Comparison of ENCODE assay signal across 20 cellular contexts in the genomic region with DNA sequence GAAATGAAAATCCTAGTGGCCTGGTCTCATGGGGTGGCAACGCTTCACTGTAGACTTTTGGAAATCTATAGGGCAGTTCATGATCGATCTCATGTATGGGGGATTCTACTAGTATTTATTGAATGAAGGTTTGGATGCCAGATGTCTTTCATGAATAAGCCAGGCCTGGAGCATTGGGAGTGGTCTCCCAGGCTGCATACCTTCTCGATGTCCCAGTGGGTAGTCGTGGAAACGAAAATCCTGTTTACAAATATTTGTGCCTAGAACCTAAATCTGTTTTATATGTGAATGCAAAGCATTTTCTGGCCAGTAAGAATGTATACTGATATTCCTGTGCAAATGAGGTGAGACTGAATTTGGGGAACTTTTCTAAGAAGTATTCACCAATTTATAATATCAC.
DNase-seq lines count a peak whose midpoint lies in the region; ATAC-seq and TF ChIP-seq lines count a peak whose summit lies in the region.
"Had no signal": no experiment of that assay in that cellular context is flagged by ENCODE, and none has a peak within 500 bp of the region (broad histone marks: within the 10 kb centered on the region; RNA-seq: fewer than 3 reads in every experiment).

No MANE protein-coding gene starts in this region.

- H3K36me3 Mint-ChIP-seq in activated naive CD8-positive, alpha-beta T cell treated with anti-CD3 and anti-CD28 coated beads, Interleukin-2, amount 50 U/mL, for 24 hours (ENCODE audit: low read depth): peaks cover 19% of the 10 kb centered on the region
- H3K36me3 Mint-ChIP-seq in nephron progenitor cell (ENCODE audit: low read depth): no peaks in the 10 kb centered on the region

- H3K9ac ChIP-seq in iPS-18a (ENCODE audit: low read length) (peak overlapping the region; percentile 13), SK-N-SH (no peak overlapping the region)
- H3K9ac ChIP-seq: BLaER1 treated with 17β-estradiol and CSF1 and Interleukin-3, amounts not matched to agents 10 nM and 100 nM had no signal

- H3K36me3 ChIP-seq in iPS-18a (ENCODE audit: control insufficient read depth, low read depth, low read length) (no peaks in the 10 kb centered on the region), SK-N-SH (replicated peaks in 1 of 2; ENCODE audit: control insufficient read depth in 1 of 2, insufficient read depth in 2 of 2, low read length in 1 of 2) (peaks cover 0 to 4% of the 10 kb centered on the region in 2 experiments)

- H2AFZ ChIP-seq in SK-N-SH (ENCODE audit: low read depth): no peak overlapping the region

- TF ChIP-seq EP300 in SK-N-SH (IDR thresholded peaks at IDR 0.05; ENCODE audit: borderline replicate concordance in 1 of 2, low read depth in 1 of 2, low read length in 1 of 2): no peak

- H3K27me3 ChIP-seq in iPS-18a (ENCODE audit: control insufficient read depth, insufficient read depth, low read length) (no peaks in the 10 kb centered on the region), SK-N-SH (ENCODE audit: insufficient read depth) (no peaks in the 10 kb centered on the region)
- H3K27me3 ChIP-seq: BLaER1 treated with 17β-estradiol and CSF1 and Interleukin-3, amounts not matched to agents 10 nM and 100 nM had no signal

- peaks cover 14% of the 10 kb centered on the region for H3K9me3 Mint-ChIP-seq in activated naive CD8-positive, alpha-beta T cell treated with anti-CD3 and anti-CD28 coated beads, Interleukin-2, amount 50 U/mL, for 24 hours
- no peaks in the 10 kb centered on the region for H3K9me3 Mint-ChIP-seq in nephron progenitor cell

- no peak overlapping the region for H3K4me2 ChIP-seq in SK-N-SH
- H3K4me2 ChIP-seq: BLaER1 treated with 17β-estradiol and CSF1 and Interleukin-3, amounts not matched to agents 10 nM and 100 nM had no signal

- H3K4me3 Mint-ChIP-seq in activated naive CD8-positive, alpha-beta T cell treated with anti-CD3 and anti-CD28 coated beads, Interleukin-2, amount 50 U/mL, for 24 hours: no peak overlapping the region
- no peak overlapping the region for H3K4me3 Mint-ChIP-seq in nephron progenitor cell
- H3K4me3 Mint-ChIP-seq: CD4-positive, alpha-beta memory T cell; IgD-negative memory B cell had no signal

- DNase-seq in DMS53 (lab: John Stamatoyannopoulos, UW): peak; percentile 7
- no peak for DNase-seq in DMS53 treated with DMSO at 0.1 percent for 48 hours (lab: John Stamatoyannopoulos, UW; ENCODE audit: unreplicated experiment)
- DNase-seq in choroid plexus epithelial cell (ENCODE audit: low read depth): peak; percentile 18
- no peak for DNase-seq in activated CD4-positive, alpha-beta T cell treated with anti-CD3 and anti-CD28 coated beads, Interleukin-2, amount 50 U/mL, for 4 hours
- no peak for DNase-seq in activated naive CD8-positive, alpha-beta T cell treated with anti-CD3 and anti-CD28 coated beads, Interleukin-2, amount 50 U/mL, for 24 hours
- no peak for DNase-seq in SK-N-SH
- no peak for DNase-seq in nephron progenitor cell
- DNase-seq: ACHN; Caco-2; CD4-positive, alpha-beta memory T cell; DMS 273 treated with DMSO at 0.1 percent for 48 hours; GOT3; NCI-H1694 treated with DMSO at 0.1 percent for 48 hours; NCI-H2107; NCI-H69 had no signal

- POLR2A ChIA-PET in SK-N-SH (lab: Yijun Ruan, JAX): no interaction called here

- H3K9me3 ChIP-seq in iPS-18a (ENCODE audit: control insufficient read depth, low read depth, low read length) (no peaks in the 10 kb centered on the region), SK-N-SH (no peaks in the 10 kb centered on the region)
- H3K9me3 ChIP-seq: Caco-2 had no signal

- TF ChIP-seq RAD21 in SK-N-SH (IDR thresholded peaks at IDR 0.05; ENCODE audit: low read length): no peak

- no peaks in the 10 kb centered on the region for H3F3A ChIP-seq in SK-N-SH (replicated peaks; ENCODE audit: insufficient read depth)

- WGBS in SK-N-SH (ENCODE audit: low lambda C conversion rate): 90% methylated on average over 5 of the region's 5 CpGs

- H3K4me3 ChIP-seq in choroid plexus epithelial cell (ENCODE audit: low read depth, low read length) (no peak overlapping the region), iPS-18a (ENCODE audit: low read length) (no peak overlapping the region), SK-N-SH (ENCODE audit: low read depth in 2 of 2, low read length in 1 of 2) (no peak overlapping the region)
- H3K4me3 ChIP-seq: BLaER1 treated with 17β-estradiol and CSF1 and Interleukin-3, amounts not matched to agents 10 nM and 100 nM had no signal

- CTCF ChIA-PET in SK-N-SH (lab: Yijun Ruan, JAX): no interaction called here

- no peaks in the 10 kb centered on the region for H3K27me3 Mint-ChIP-seq in activated naive CD8-positive, alpha-beta T cell treated with anti-CD3 and anti-CD28 coated beads, Interleukin-2, amount 50 U/mL, for 24 hours
- no peaks in the 10 kb centered on the region for H3K27me3 Mint-ChIP-seq in nephron progenitor cell (ENCODE audit: low read depth, poor library complexity)
- H3K27me3 Mint-ChIP-seq: CD4-positive, alpha-beta memory T cell; IgD-negative memory B cell had no signal

- TF ChIP-seq CTCF in choroid plexus epithelial cell (conservative IDR thresholded peaks at IDR 0.05; ENCODE audit: low read depth, low read length): no peak
- no peak for TF ChIP-seq CTCF in SK-N-SH (IDR thresholded peaks at IDR 0.05)
- TF ChIP-seq CTCF in nephron progenitor cell (IDR thresholded peaks at IDR 0.05): no peak

- H3K27ac ChIP-seq in iPS-18a (ENCODE audit: low read length): no peak overlapping the region
- H3K27ac ChIP-seq in SK-N-SH (ENCODE audit: low read depth in 2 of 2, low read length in 1 of 2): no peak overlapping the region
- H3K27ac ChIP-seq: 22Rv1; BLaER1 treated with 17β-estradiol and CSF1 and Interleukin-3, amounts not matched to agents 10 nM and 100 nM had no signal

- H3K4me1 Mint-ChIP-seq in activated naive CD8-positive, alpha-beta T cell treated with anti-CD3 and anti-CD28 coated beads, Interleukin-2, amount 50 U/mL, for 24 hours: no peaks in the 10 kb centered on the region
- peaks cover 5% of the 10 kb centered on the region for H3K4me1 Mint-ChIP-seq in nephron progenitor cell
- H3K4me1 Mint-ChIP-seq: IgD-negative memory B cell had no signal

- ATAC-seq in activated naive CD8-positive, alpha-beta T cell treated with anti-CD3 and anti-CD28 coated beads, Interleukin-2, amount 50 U/mL, for 24 hours: no peak
- ATAC-seq: Panc1 had no signal

- H3K4me1 ChIP-seq in iPS-18a (ENCODE audit: control insufficient read depth, low read depth, low read length) (no peaks in the 10 kb centered on the region), SK-N-SH (ENCODE audit: control insufficient read depth in 1 of 2, insufficient read depth in 2 of 2, low read depth in 1 of 2, low read length in 1 of 2) (no peaks in the 10 kb centered on the region)
- H3K4me1 ChIP-seq: BLaER1 treated with 17β-estradiol and CSF1 and Interleukin-3, amounts not matched to agents 10 nM and 100 nM; Caco-2 had no signal

- no peaks in the 10 kb centered on the region for H3K9me2 ChIP-seq in SK-N-SH

- H3K79me2 ChIP-seq in SK-N-SH (ENCODE audit: insufficient read depth): no peaks in the 10 kb centered on the region

- H4K20me1 ChIP-seq in SK-N-SH (ENCODE audit: insufficient read depth): no peaks in the 10 kb centered on the region; the same call in 1 of the 2 replicates

- no peak overlapping the region for H3K27ac Mint-ChIP-seq in activated naive CD8-positive, alpha-beta T cell treated with anti-CD3 and anti-CD28 coated beads, Interleukin-2, amount 50 U/mL, for 24 hours
- H3K27ac Mint-ChIP-seq in nephron progenitor cell: no peak overlapping the region
- H3K27ac Mint-ChIP-seq: IgD-negative memory B cell had no signal

TF ChIP-seq in SK-N-SH, 30 proteins besides CTCF, POLR2A, EP300 and RAD21:
- TF ChIP-seq YY1 (IDR thresholded peaks at IDR 0.05; ENCODE audit: low read depth) (no peak), MXI1 (IDR thresholded peaks at IDR 0.05; ENCODE audit: low read depth, low read length) (no peak), FOXM1 (IDR thresholded peaks at IDR 0.05; ENCODE audit: low read depth) (no peak), EZH2phosphoT487 (IDR thresholded peaks at IDR 0.05; ENCODE audit: borderline replicate concordance, low read depth) (no peak), FOSL2 (IDR thresholded peaks at IDR 0.05; ENCODE audit: borderline replicate concordance, low read depth) (no peak), SIN3A (IDR thresholded peaks at IDR 0.05; ENCODE audit: borderline replicate concordance, low read depth, low read length) (no peak), NFIC (IDR thresholded peaks at IDR 0.05; ENCODE audit: borderline replicate concordance) (no peak)
- TF ChIP-seq, protein P1, sequence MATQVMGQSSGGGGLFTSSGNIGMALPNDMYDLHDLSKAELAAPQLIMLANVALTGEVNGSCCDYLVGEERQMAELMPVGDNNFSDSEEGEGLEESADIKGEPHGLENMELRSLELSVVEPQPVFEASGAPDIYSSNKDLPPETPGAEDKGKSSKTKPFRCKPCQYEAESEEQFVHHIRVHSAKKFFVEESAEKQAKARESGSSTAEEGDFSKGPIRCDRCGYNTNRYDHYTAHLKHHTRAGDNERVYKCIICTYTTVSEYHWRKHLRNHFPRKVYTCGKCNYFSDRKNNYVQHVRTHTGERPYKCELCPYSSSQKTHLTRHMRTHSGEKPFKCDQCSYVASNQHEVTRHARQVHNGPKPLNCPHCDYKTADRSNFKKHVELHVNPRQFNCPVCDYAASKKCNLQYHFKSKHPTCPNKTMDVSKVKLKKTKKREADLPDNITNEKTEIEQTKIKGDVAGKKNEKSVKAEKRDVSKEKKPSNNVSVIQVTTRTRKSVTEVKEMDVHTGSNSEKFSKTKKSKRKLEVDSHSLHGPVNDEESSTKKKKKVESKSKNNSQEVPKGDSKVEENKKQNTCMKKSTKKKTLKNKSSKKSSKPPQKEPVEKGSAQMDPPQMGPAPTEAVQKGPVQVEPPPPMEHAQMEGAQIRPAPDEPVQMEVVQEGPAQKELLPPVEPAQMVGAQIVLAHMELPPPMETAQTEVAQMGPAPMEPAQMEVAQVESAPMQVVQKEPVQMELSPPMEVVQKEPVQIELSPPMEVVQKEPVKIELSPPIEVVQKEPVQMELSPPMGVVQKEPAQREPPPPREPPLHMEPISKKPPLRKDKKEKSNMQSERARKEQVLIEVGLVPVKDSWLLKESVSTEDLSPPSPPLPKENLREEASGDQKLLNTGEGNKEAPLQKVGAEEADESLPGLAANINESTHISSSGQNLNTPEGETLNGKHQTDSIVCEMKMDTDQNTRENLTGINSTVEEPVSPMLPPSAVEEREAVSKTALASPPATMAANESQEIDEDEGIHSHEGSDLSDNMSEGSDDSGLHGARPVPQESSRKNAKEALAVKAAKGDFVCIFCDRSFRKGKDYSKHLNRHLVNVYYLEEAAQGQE (IDR thresholded peaks at IDR 0.05; ENCODE audit: low read depth, low read length): no peak

Comparison
In these comparisons a context has a peak if more than half of its experiments do, and no peak if none do; other contexts are left out.
1. DNase-seq: peak in DMS53 (single experiment) and choroid plexus epithelial cell (single experiment); none in DMS53 treated with DMSO at 0.1 percent for 48 hours (single experiment), activated CD4-positive, alpha-beta T cell treated with anti-CD3 and anti-CD28 coated beads, Interleukin-2, amount 50 U/mL, for 4 hours (0 of 2), activated naive CD8-positive, alpha-beta T cell treated with anti-CD3 and anti-CD28 coated beads, Interleukin-2, amount 50 U/mL, for 24 hours (single experiment), SK-N-SH (single experiment) and nephron progenitor cell (single experiment).